ENCODE assay signal across 8 cellular contexts in genomic region chr15:22160283-22160682, GRCh38.
DNase-seq lines count a peak whose midpoint lies in the region; ATAC-seq and TF ChIP-seq lines count a peak whose summit lies in the region.
"Not testable (repeated sequence)": the region's sequence is repeated elsewhere in the genome, so short reads cannot be mapped to it uniquely, and the experiment has no call there.

No MANE protein-coding gene starts in this region.

- H3K4me3 Mint-ChIP-seq in activated naive CD8-positive, alpha-beta T cell treated with anti-CD3 and anti-CD28 coated beads, Interleukin-2, amount 10 ng/mL, durations not matched to agents 7 days and 5 days; stimulated activated naive B cell treated with anti-CD40 and anti-IgM and Interleukin-4, amounts not matched to agents 10 μg/mL and 1 μg/mL and 100 μg/mL, for 72 hours: not testable (repeated sequence)

- POLR2A ChIA-PET in activated naive CD8-positive, alpha-beta T cell treated with anti-CD3 and anti-CD28 coated beads, Interleukin-2, amount 10 ng/mL, durations not matched to agents 7 days and 5 days (lab: Charles Lee), result not testable (repeated sequence)

- peak; percentile 21 for ATAC-seq in GM18505 (IDR thresholded peaks at IDR 0.05; ENCODE audit: unreplicated experiment)
- peak; percentile 25 for ATAC-seq in GM19324 (IDR thresholded peaks at IDR 0.05; ENCODE audit: low FRiP score, unreplicated experiment)
- peak; percentile 35 for ATAC-seq in GM21447 (IDR thresholded peaks at IDR 0.05; ENCODE audit: unreplicated experiment)
- peak; percentile 36 for ATAC-seq in HG02678 (IDR thresholded peaks at IDR 0.05; ENCODE audit: unreplicated experiment)
- peak; percentile 19 for ATAC-seq in HG03097 (IDR thresholded peaks at IDR 0.05; ENCODE audit: low FRiP score, unreplicated experiment)
- peak; percentile 15 for ATAC-seq in HG03521 (IDR thresholded peaks at IDR 0.05; ENCODE audit: unreplicated experiment)
- ATAC-seq in activated naive CD8-positive, alpha-beta T cell treated with anti-CD3 and anti-CD28 coated beads, Interleukin-2, amount 10 ng/mL, durations not matched to agents 7 days and 5 days (ENCODE audit: low read depth), result peak; percentile 59
- ATAC-seq in stimulated activated naive B cell treated with anti-CD40 and anti-IgM and Interleukin-4, amounts not matched to agents 10 μg/mL and 1 μg/mL and 100 μg/mL, for 72 hours (replicated peaks), result peak; percentile 44 to 50

- H3K36me3 Mint-ChIP-seq in activated naive CD8-positive, alpha-beta T cell treated with anti-CD3 and anti-CD28 coated beads, Interleukin-2, amount 10 ng/mL, durations not matched to agents 7 days and 5 days; stimulated activated naive B cell treated with anti-CD40 and anti-IgM and Interleukin-4, amounts not matched to agents 10 μg/mL and 1 μg/mL and 100 μg/mL, for 72 hours: not testable (repeated sequence)

- H3K27ac Mint-ChIP-seq in activated naive CD8-positive, alpha-beta T cell treated with anti-CD3 and anti-CD28 coated beads, Interleukin-2, amount 10 ng/mL, durations not matched to agents 7 days and 5 days; stimulated activated naive B cell treated with anti-CD40 and anti-IgM and Interleukin-4, amounts not matched to agents 10 μg/mL and 1 μg/mL and 100 μg/mL, for 72 hours: not testable (repeated sequence)

- not testable (repeated sequence) for H3K9me3 Mint-ChIP-seq in activated naive CD8-positive, alpha-beta T cell treated with anti-CD3 and anti-CD28 coated beads, Interleukin-2, amount 10 ng/mL, durations not matched to agents 7 days and 5 days; stimulated activated naive B cell treated with anti-CD40 and anti-IgM and Interleukin-4, amounts not matched to agents 10 μg/mL and 1 μg/mL and 100 μg/mL, for 72 hours

- H3K27me3 Mint-ChIP-seq in activated naive CD8-positive, alpha-beta T cell treated with anti-CD3 and anti-CD28 coated beads, Interleukin-2, amount 10 ng/mL, durations not matched to agents 7 days and 5 days; stimulated activated naive B cell treated with anti-CD40 and anti-IgM and Interleukin-4, amounts not matched to agents 10 μg/mL and 1 μg/mL and 100 μg/mL, for 72 hours: not testable (repeated sequence)

- DNase-seq in activated naive CD8-positive, alpha-beta T cell treated with anti-CD3 and anti-CD28 coated beads, Interleukin-2, amount 10 ng/mL, durations not matched to agents 7 days and 5 days; stimulated activated naive B cell treated with anti-CD40 and anti-IgM and Interleukin-4, amounts not matched to agents 10 μg/mL and 1 μg/mL and 100 μg/mL, for 72 hours: not testable (repeated sequence)

- not testable (repeated sequence) for TF ChIP-seq POLR2A in GM18505 (IDR thresholded peaks at IDR 0.05; ENCODE audit: borderline replicate concordance, extremely low read depth, insufficient read depth, insufficient read length)

- not testable (repeated sequence) for H3K4me1 Mint-ChIP-seq in activated naive CD8-positive, alpha-beta T cell treated with anti-CD3 and anti-CD28 coated beads, Interleukin-2, amount 10 ng/mL, durations not matched to agents 7 days and 5 days; stimulated activated naive B cell treated with anti-CD40 and anti-IgM and Interleukin-4, amounts not matched to agents 10 μg/mL and 1 μg/mL and 100 μg/mL, for 72 hours
